In genomic region chr10:114937962-114938817, GRCh38 we compare ENCODE assay signal across 8 cellular contexts.
DNase-seq lines count a peak whose midpoint lies in the region; ATAC-seq and TF ChIP-seq lines count a peak whose summit lies in the region.

Gene TRUB1, plus strand, starts transcription at chr10:114938195. Its CDS starts 59 bp downstream, at chr10:114938254.

- DNase-seq in AG09309 (ENCODE audit: low read depth) = peak; percentile 85
- peak; percentile 79 to 86 for DNase-seq in NCI-H446 (lab: John Stamatoyannopoulos, UW)
- DNase-seq in activated CD4-positive, CD25-positive, alpha-beta regulatory T cell treated with anti-CD3 and anti-CD28 coated beads, Interleukin-2, amount 50 U/mL, for 16 hours (ENCODE audit: low read depth, low spot score) = peak; percentile 80
- peak; percentile 98 for DNase-seq in cerebellar cortex (ENCODE audit: low spot score)
- peak; percentile 97 for DNase-seq in islet precursor cell
- peak; percentile 79 to 85 (median 85) for DNase-seq in stimulated activated CD4-positive, alpha-beta T cell treated with anti-CD3 and anti-CD28 coated beads, Interleukin-12 subunit alpha, Interleukin-12 subunit beta, amount 100 ng/mL, for 48 hours (ENCODE audit: low read depth in 2 of 3, low spot score in 1 of 3)

- peak; percentile 100 for ATAC-seq in GM19025 (IDR thresholded peaks at IDR 0.05; ENCODE audit: low read depth, unreplicated experiment)
- peak; percentile 100 for ATAC-seq in HG03342 (IDR thresholded peaks at IDR 0.05; ENCODE audit: unreplicated experiment)

- no peak for TF ChIP-seq CTCF in AG09309 (IDR thresholded peaks at IDR 0.05; ENCODE audit: control insufficient read depth, insufficient read depth, low read depth, low read length, missing control alignments)

- H3K4me3 ChIP-seq in AG09309 (ENCODE audit: control insufficient read depth, low read depth, low read length) = peak within 1 kb of the TSS; percentile 81

Comparison
In these comparisons a context has a peak if more than half of its experiments do, and no peak if none do; other contexts are left out.
1. Peak in every context shown above with its lines: DNase-seq, ATAC-seq and H3K4me3 ChIP-seq.